12 cellular contexts compared by ENCODE assay signal in genomic region chr1:53550201-53550741, GRCh38.
A peak's percentile ranks its signal among the peaks of the same experiment; 100 is the strongest.
DNase-seq lines count a peak whose midpoint lies in the region; ATAC-seq and TF ChIP-seq lines count a peak whose summit lies in the region.
"Had no signal": no experiment of that assay in that cellular context is flagged by ENCODE, and none has a peak within 500 bp of the region (broad histone marks: within the 10 kb centered on the region; RNA-seq: fewer than 3 reads in every experiment).

No MANE protein-coding gene starts in this region.

- H3K9ac ChIP-seq in GM23248 = no peak overlapping the region

- H3F3A ChIP-seq in GM23248 (ENCODE audit: insufficient read depth) = no peaks in the 10 kb centered on the region

- no peaks in the 10 kb centered on the region for H3K79me2 ChIP-seq in GM23248 (ENCODE audit: insufficient read depth)

- TF ChIP-seq CTCF in fibroblast of mammary gland (conservative IDR thresholded peaks at IDR 0.05; ENCODE audit: control insufficient read depth, insufficient read depth, low read depth, low read length) = no peak

- no peaks in the 10 kb centered on the region for H3K27me3 ChIP-seq in GM23248 (replicated peaks; ENCODE audit: insufficient read depth)
- H3K27me3 ChIP-seq: ovary had no signal

- no peaks in the 10 kb centered on the region for H3K9me3 ChIP-seq in GM23248 (ENCODE audit: low read depth)
- H3K9me3 ChIP-seq: ovary had no signal

- H3K9me2 ChIP-seq in GM23248 (ENCODE audit: insufficient read depth) = no peaks in the 10 kb centered on the region

- in situ Hi-C loops in GM23248 (cut with MboI) = no loop called here

- H4K20me1 ChIP-seq in GM23248 (ENCODE audit: insufficient read depth) = no peaks in the 10 kb centered on the region

- peaks cover 7% of the 10 kb centered on the region for H3K4me1 ChIP-seq in GM23248 (ENCODE audit: insufficient read depth)

- no peak overlapping the region for H3K4me2 ChIP-seq in GM23248 (ENCODE audit: unreplicated experiment)

- no peak for ATAC-seq in HG03135 (IDR thresholded peaks at IDR 0.05; ENCODE audit: unreplicated experiment)

- no peak overlapping the region for H2AFZ ChIP-seq in GM23248

- H3K4me3 ChIP-seq in GM23248 = no peak overlapping the region
- H3K4me3 ChIP-seq in fibroblast of mammary gland (ENCODE audit: control insufficient read depth, low read depth, low read length) = no peak overlapping the region
- H3K4me3 ChIP-seq: ovary had no signal

- H3K36me3 ChIP-seq in GM23248 (ENCODE audit: low read depth) = no peaks in the 10 kb centered on the region
- H3K36me3 ChIP-seq: ovary had no signal

- DNase-seq in GM23248 = peak; percentile 69
- peak; percentile 30 for DNase-seq in OCI-M1 (lab: John Stamatoyannopoulos, UW)
- DNase-seq in fibroblast of mammary gland (ENCODE audit: low read depth) = peak; percentile 66
- DNase-seq in renal cortical epithelial cell (ENCODE audit: low read depth) = peak; percentile 35
- no peak for DNase-seq in T-helper 2 cell
- DNase-seq in NCI-H2081 (lab: John Stamatoyannopoulos, UW) = no peak
- DNase-seq in activated naive CD4-positive, alpha-beta T cell treated with Interleukin-2 at 50 U/mL for 16 hours = no peak
- DNase-seq: activated CD4-positive, alpha-beta T cell treated with anti-CD3 and anti-CD28 coated beads for 4 hours; activated naive CD4-positive, alpha-beta T cell; stimulated activated CD4-positive, alpha-beta T cell treated with anti-CD3 and anti-CD28 coated beads, Interleukin-2, amount 100 ng/mL, for 48 hours had no signal

- 79 to 80% methylated on average over 7 of the region's 7 CpGs for WGBS in GM23248 (ENCODE audit: low coverage in 1 of 2, low lambda C conversion rate in 2 of 2, missing lambda C conversion rate in 2 of 2), 2 experiments

- H3K27ac ChIP-seq in GM23248 = no peak overlapping the region
- H3K27ac ChIP-seq: ovary had no signal

Comparison
In these comparisons a context has a peak if more than half of its experiments do, and no peak if none do; other contexts are left out.
1. DNase-seq: peak in GM23248 (single experiment), OCI-M1 (single experiment), fibroblast of mammary gland (single experiment) and renal cortical epithelial cell (single experiment); none in T-helper 2 cell (0 of 5), NCI-H2081 (0 of 2) and activated naive CD4-positive, alpha-beta T cell treated with Interleukin-2 at 50 U/mL for 16 hours (single experiment).